In the genomic region with DNA sequence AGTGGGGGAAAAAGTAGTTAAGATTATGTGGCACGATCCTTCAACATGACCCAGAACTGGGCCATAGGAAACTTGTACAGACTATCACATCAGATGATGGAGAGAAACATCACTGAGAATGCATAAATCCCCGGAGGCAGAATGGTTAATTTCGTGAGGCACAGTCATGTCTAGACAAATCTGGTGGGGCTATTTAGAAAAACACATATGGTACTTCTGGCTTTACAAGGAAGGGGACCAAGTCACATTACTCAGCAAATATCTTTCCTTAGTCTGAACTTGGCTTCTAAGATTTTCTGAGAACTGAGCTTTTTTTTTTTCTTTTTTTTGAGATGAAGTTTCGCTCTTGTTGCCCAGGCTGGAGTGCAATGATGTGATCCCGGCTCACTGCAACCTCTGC, we compare ENCODE assay signal across 1 cellular context.
TF ChIP-seq lines count a peak whose summit lies in the region.

No MANE protein-coding gene starts in this region.

TF ChIP-seq in K562, 482 proteins besides CTCF, POLR2A, EP300 and RAD21:
- TF ChIP-seq MAFF (IDR thresholded peaks at IDR 0.05; ENCODE audit: low read length): peak; percentile 32; the same call in 1 of the 2 replicates
- TF ChIP-seq STAG1 (CRISPR knock-in tag; IDR thresholded peaks at IDR 0.05; ENCODE audit: borderline replicate concordance): no peak
- peak; percentile 88 for TF ChIP-seq ZNF316 (IDR thresholded peaks at IDR 0.05)
- TF ChIP-seq ZNF707 (CRISPR knock-in tag; conservative IDR thresholded peaks at IDR 0.05): no peak
- TF ChIP-seq, protein P1, sequence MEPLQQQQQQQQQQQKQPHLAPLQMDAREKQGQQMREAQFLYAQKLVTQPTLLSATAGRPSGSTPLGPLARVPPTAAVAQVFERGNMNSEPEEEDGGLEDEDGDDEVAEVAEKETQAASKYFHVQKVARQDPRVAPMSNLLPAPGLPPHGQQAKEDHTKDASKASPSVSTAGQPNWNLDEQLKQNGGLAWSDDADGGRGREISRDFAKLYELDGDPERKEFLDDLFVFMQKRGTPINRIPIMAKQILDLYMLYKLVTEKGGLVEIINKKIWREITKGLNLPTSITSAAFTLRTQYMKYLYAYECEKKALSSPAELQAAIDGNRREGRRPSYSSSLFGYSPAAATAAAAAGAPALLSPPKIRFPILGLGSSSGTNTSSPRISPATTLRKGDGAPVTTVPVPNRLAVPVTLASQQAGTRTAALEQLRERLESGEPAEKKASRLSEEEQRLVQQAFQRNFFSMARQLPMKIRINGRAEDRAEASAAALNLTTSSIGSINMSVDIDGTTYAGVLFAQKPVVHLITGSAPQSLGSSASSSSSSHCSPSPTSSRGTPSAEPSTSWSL (CRISPR knock-in tag; IDR thresholded peaks at IDR 0.05; ENCODE audit: borderline replicate concordance): no peak
- peak; percentile 67 for TF ChIP-seq SMAD4 (CRISPR knock-in tag; conservative IDR thresholded peaks at IDR 0.05)
- no peak for TF ChIP-seq NFIC (IDR thresholded peaks at IDR 0.05)
- peak; percentile 46 for TF ChIP-seq NCOR1 (IDR thresholded peaks at IDR 0.05)
- no peak for TF ChIP-seq CBX3 (IDR thresholded peaks at IDR 0.05; ENCODE audit: borderline replicate concordance in 1 of 2, low read length in 2 of 2)
- TF ChIP-seq KDM1A (IDR thresholded peaks at IDR 0.05): peak in 1 of 2 experiments; percentile 49; a peak in 2 of 4 replicates
- peak; percentile 58; the same call in 1 of the 2 replicates for TF ChIP-seq NFE2 (IDR thresholded peaks at IDR 0.05; ENCODE audit: low read depth)
- peak; percentile 51 for TF ChIP-seq MAFG (tag; conservative IDR thresholded peaks at IDR 0.05)
- no peak for TF ChIP-seq NFRKB (IDR thresholded peaks at IDR 0.05; ENCODE audit: low read depth)
- no peak for TF ChIP-seq ZC3H4 (CRISPR knock-in tag; IDR thresholded peaks at IDR 0.05; ENCODE audit: borderline replicate concordance)
- no peak for TF ChIP-seq GATAD2A (IDR thresholded peaks at IDR 0.05)
- TF ChIP-seq ZNF586 (CRISPR knock-in tag; conservative IDR thresholded peaks at IDR 0.05): no peak
- TF ChIP-seq ETS2 (tag; IDR thresholded peaks at IDR 0.05; ENCODE audit: borderline replicate concordance, poor library complexity, severe bottlenecking): no peak
- TF ChIP-seq ERF (CRISPR knock-in tag; IDR thresholded peaks at IDR 0.05): no peak
- no peak for TF ChIP-seq NFIX (CRISPR knock-in tag; IDR thresholded peaks at IDR 0.05; ENCODE audit: low read depth)
- peak; percentile 75 for TF ChIP-seq C11orf30 (IDR thresholded peaks at IDR 0.05; ENCODE audit: low read depth)
- no peak for TF ChIP-seq TAF1 (IDR thresholded peaks at IDR 0.05; ENCODE audit: control insufficient read depth, extremely low read depth, insufficient read depth, low read length, severe bottlenecking)
